ENCODE assay signal across 16 cellular contexts in genomic region chr14:104265918-104266642, GRCh38.
DNase-seq lines count a peak whose midpoint lies in the region; ATAC-seq and TF ChIP-seq lines count a peak whose summit lies in the region.
"Had no signal": no experiment of that assay in that cellular context is flagged by ENCODE, and none has a peak within 500 bp of the region (broad histone marks: within the 10 kb centered on the region; RNA-seq: fewer than 3 reads in every experiment).

No MANE protein-coding gene starts in this region.

- H3K27ac ChIP-seq in adrenal gland (no peak overlapping the region), mucosa of rectum (ENCODE audit: low read depth in 2 of 2, low read length in 2 of 2) (no peak overlapping the region), suprapubic skin (no peak overlapping the region)
- H3K27ac ChIP-seq: HL-60 had no signal

- intact Hi-C loops in adrenal gland (cut with DNase I), result no loop called here

- WGBS in adrenal gland, 4 donors, result 74 to 80% (median 79%) methylated on average over 21 of the region's 21 CpGs
- WGBS in suprapubic skin, result 84% methylated on average over 21 of the region's 21 CpGs

- no peaks in the 10 kb centered on the region for H3K27me3 ChIP-seq in H7 (ENCODE audit: control insufficient read depth, insufficient read depth, low read length)
- H3K27me3 ChIP-seq in adrenal gland, result no peaks in the 10 kb centered on the region
- no peaks in the 10 kb centered on the region for H3K27me3 ChIP-seq in mucosa of rectum (ENCODE audit: control insufficient read depth in 2 of 2, insufficient read depth in 2 of 2, low read length in 2 of 2)
- peaks cover 3% of the 10 kb centered on the region for H3K27me3 ChIP-seq in suprapubic skin

- TF ChIP-seq EP300 in suprapubic skin (IDR thresholded peaks at IDR 0.05), result no peak

- H3K9me3 ChIP-seq in adrenal gland (replicated peaks in 1 of 3) (no peaks in the 10 kb centered on the region), mucosa of rectum (ENCODE audit: control insufficient read depth in 2 of 2, low read length in 2 of 2) (no peaks in the 10 kb centered on the region), suprapubic skin (peaks cover 4% of the 10 kb centered on the region)

- ATAC-seq in GM18861 (IDR thresholded peaks at IDR 0.05; ENCODE audit: unreplicated experiment) (no peak), HG03457 (IDR thresholded peaks at IDR 0.05; ENCODE audit: unreplicated experiment) (no peak)

- DNase-seq in activated CD8-positive, alpha-beta memory T cell treated with anti-CD3 and anti-CD28 coated beads, Interleukin-2, amount 50 U/mL, for 48 hours, result peak; percentile 30
- DNase-seq in activated CD8-positive, alpha-beta memory T cell treated with anti-CD3 and anti-CD28 coated beads for 24 hours, result no peak
- DNase-seq in H7 (peak; percentile 45), adrenal gland (peak in 4 of 7 donors; percentile 2 to 42 (median 11)), suprapubic skin (ENCODE audit: low spot score in 2 of 2) (no peak)
- DNase-seq: activated CD4-positive, alpha-beta T cell treated with anti-CD3 and anti-CD28 coated beads, Interleukin-2, amount 10 ng/mL, durations not matched to agents 24 days and 14 days; C1 segment of cervical spinal cord; Calu3; NCI-H1105; NCI-H2081 treated with DMSO at 0.1 percent for 48 hours; NCI-H526 treated with DMSO at 0.1 percent for 48 hours; substantia nigra had no signal

- H3K4me1 ChIP-seq in adrenal gland (replicated peaks in 1 of 2) (no peaks in the 10 kb centered on the region), mucosa of rectum (ENCODE audit: control insufficient read depth in 2 of 2, insufficient read depth in 2 of 2, low read length in 2 of 2) (peaks cover 5 to 9% of the 10 kb centered on the region in 2 donors), suprapubic skin (no peaks in the 10 kb centered on the region)

- H3K9ac ChIP-seq in mucosa of rectum (ENCODE audit: low read depth in 1 of 2, low read length in 2 of 2), result peak overlapping the region; percentile 14 to 44

- H3K36me3 ChIP-seq in H7 (replicated peaks; ENCODE audit: control insufficient read depth, insufficient read depth, low read length), result no peaks in the 10 kb centered on the region
- H3K36me3 ChIP-seq in adrenal gland (replicated peaks in 1 of 2), result no peaks in the 10 kb centered on the region
- no peaks in the 10 kb centered on the region for H3K36me3 ChIP-seq in mucosa of rectum (ENCODE audit: control insufficient read depth in 2 of 2, insufficient read depth in 2 of 2, low read length in 2 of 2)
- no peaks in the 10 kb centered on the region for H3K36me3 ChIP-seq in suprapubic skin

- TF ChIP-seq POLR2A in adrenal gland (IDR thresholded peaks at IDR 0.05) (no peak), suprapubic skin (IDR thresholded peaks at IDR 0.05) (no peak)

- TF ChIP-seq CTCF in adrenal gland (IDR thresholded peaks at IDR 0.05), result no peak
- no peak for TF ChIP-seq CTCF in suprapubic skin (IDR thresholded peaks at IDR 0.05)

- H3K4me3 ChIP-seq in H7 (ENCODE audit: insufficient read depth, low read depth, low read length) (no peak overlapping the region), adrenal gland (no peak overlapping the region), mucosa of rectum (ENCODE audit: low read length in 2 of 2) (no peak overlapping the region), suprapubic skin (no peak overlapping the region)

Comparison
In these comparisons a context has a peak if more than half of its experiments do, and no peak if none do; other contexts are left out.
1. DNase-seq: peak in activated CD8-positive, alpha-beta memory T cell treated with anti-CD3 and anti-CD28 coated beads, Interleukin-2, amount 50 U/mL, for 48 hours (single experiment), H7 (single experiment) and adrenal gland (4 of 7); none in activated CD8-positive, alpha-beta memory T cell treated with anti-CD3 and anti-CD28 coated beads for 24 hours (single experiment) and suprapubic skin (0 of 2).